In genomic region chr7:158409120-158409519, GRCh38 we compare ENCODE assay signal across 37 cellular contexts.
"Had no signal": no experiment of that assay in that cellular context is flagged by ENCODE, and none has a peak within 500 bp of the region (broad histone marks: within the 10 kb centered on the region; RNA-seq: fewer than 3 reads in every experiment).

No MANE protein-coding gene starts in this region.

- DNase-seq: activated CD4-positive, alpha-beta T cell treated with anti-CD3 and anti-CD28 coated beads for 1 hour; activated CD4-positive, alpha-beta T cell treated with anti-CD3 and anti-CD28 coated beads, Interleukin-2, amount 10 ng/mL, durations not matched to agents 7 days and 5 days; activated CD8-positive, alpha-beta T cell treated with anti-CD3 and anti-CD28 coated beads for 36 hours; activated naive CD4-positive, alpha-beta T cell; activated T-cell treated with anti-CD3 and anti-CD28 coated beads, Interleukin-2, amount 50 U/mL, for 4 hours; adrenal gland; body of pancreas; cerebellar nuclear complex; effector memory CD4-positive, alpha-beta T cell; erythroblast; heart left ventricle; hypothalamus; immature natural killer cell; kidney; left colon; mammary epithelial cell; naive B cell; nucleus accumbens; pancreas; psoas muscle; stimulated activated CD4-positive, alpha-beta T cell treated with anti-CD3 and anti-CD28 coated beads, Interleukin-15, amount 100 ng/mL, for 24 hours; stimulated activated CD4-positive, alpha-beta T cell treated with anti-CD3 and anti-CD28 coated beads, Interleukin-2, amount 100 ng/mL, for 24 hours; stimulated activated naive B cell treated with anti-CD40 and anti-IgM and Interleukin-4, amounts not matched to agents 10 μg/mL and 1 μg/mL and 100 μg/mL, for 72 hours; stomach; T-helper 9 cell; thyroid gland; upper lobe of left lung had no signal

- H3K36me3 Mint-ChIP-seq: activated naive CD4-positive, alpha-beta T cell treated with anti-CD3 and anti-CD28 coated beads, Interleukin-2, amount 50 U/mL, for 72 hours; immature natural killer cell; mesothelial cell of epicardium; naive B cell; stimulated activated naive B cell treated with anti-CD40 and anti-IgM and Interleukin-4, amounts not matched to agents 10 μg/mL and 1 μg/mL and 100 μg/mL, for 72 hours had no signal

- H3K4me1 ChIP-seq: adrenal gland, body of pancreas, heart left ventricle, pancreas, psoas muscle, thyroid gland, upper lobe of left lung had no signal

- H3K27me3 Mint-ChIP-seq: activated CD4-positive, alpha-beta T cell treated with anti-CD3 and anti-CD28 coated beads, Interleukin-2, amount 10 ng/mL, durations not matched to agents 7 days and 5 days; activated T-helper 17 cell treated with anti-CD3 and anti-CD28 coated beads, Interleukin-2, amount 50 U/mL, for 72 hours; stimulated activated naive B cell treated with anti-CD40 and anti-IgM and Interleukin-4, amounts not matched to agents 10 μg/mL and 1 μg/mL and 100 μg/mL, for 72 hours had no signal

- H3K4me3 ChIP-seq: adrenal gland, body of pancreas, cardiac muscle cell, coronary artery, dorsolateral prefrontal cortex, heart left ventricle, pancreas, psoas muscle, smooth muscle cell, stomach, thyroid gland, upper lobe of left lung had no signal

- H3K4me3 Mint-ChIP-seq: activated CD4-positive, alpha-beta T cell treated with anti-CD3 and anti-CD28 coated beads, Interleukin-2, amount 10 ng/mL, durations not matched to agents 7 days and 5 days; activated CD8-positive, alpha-beta T cell treated with anti-CD3 and anti-CD28 coated beads for 36 hours; activated T-cell treated with anti-CD3 and anti-CD28 coated beads, Interleukin-2, amount 50 U/mL, for 4 hours; activated T-helper 17 cell treated with anti-CD3 and anti-CD28 coated beads, Interleukin-2, amount 50 U/mL, for 72 hours; immature natural killer cell; mesothelial cell of epicardium; naive B cell; stimulated activated naive B cell treated with anti-CD40 and anti-IgM and Interleukin-4, amounts not matched to agents 10 μg/mL and 1 μg/mL and 100 μg/mL, for 72 hours; T-helper 1 cell treated with Interleukin-12 subunit alpha and Interleukin-12 subunit beta and Interleukin-4 antibody, amounts not matched to agents 30 μg/mL and 1 μg/mL, for 36 hours had no signal

- ATAC-seq: activated CD8-positive, alpha-beta T cell treated with anti-CD3 and anti-CD28 coated beads for 36 hours; activated T-cell treated with anti-CD3 and anti-CD28 coated beads, Interleukin-2, amount 50 U/mL, for 4 hours; activated T-helper 17 cell treated with anti-CD3 and anti-CD28 coated beads, Interleukin-2, amount 50 U/mL, for 72 hours; body of pancreas; heart left ventricle; left colon; psoas muscle had no signal

- FAIRE-seq: kidney, pancreas, TTC549 had no signal

- H3K9me3 ChIP-seq: adrenal gland, body of pancreas, heart left ventricle, pancreas, psoas muscle, stomach, thyroid gland, upper lobe of left lung had no signal

- H3K27ac ChIP-seq: adrenal gland, body of pancreas, cardiac muscle cell, coronary artery, dorsolateral prefrontal cortex, heart left ventricle, pancreas, psoas muscle, stomach, thyroid gland, upper lobe of left lung, VCaP had no signal

- H3K9me3 Mint-ChIP-seq: activated CD4-positive, alpha-beta T cell treated with anti-CD3 and anti-CD28 coated beads, Interleukin-2, amount 10 ng/mL, durations not matched to agents 7 days and 5 days; activated CD8-positive, alpha-beta T cell treated with anti-CD3 and anti-CD28 coated beads for 36 hours; activated naive CD4-positive, alpha-beta T cell treated with anti-CD3 and anti-CD28 coated beads, Interleukin-2, amount 50 U/mL, for 72 hours; activated T-cell treated with anti-CD3 and anti-CD28 coated beads, Interleukin-2, amount 50 U/mL, for 4 hours; activated T-helper 17 cell treated with anti-CD3 and anti-CD28 coated beads, Interleukin-2, amount 50 U/mL, for 72 hours; mesothelial cell of epicardium; naive B cell; stimulated activated naive B cell treated with anti-CD40 and anti-IgM and Interleukin-4, amounts not matched to agents 10 μg/mL and 1 μg/mL and 100 μg/mL, for 72 hours; T-helper 1 cell treated with Interleukin-12 subunit alpha and Interleukin-12 subunit beta and Interleukin-4 antibody, amounts not matched to agents 30 μg/mL and 1 μg/mL, for 36 hours had no signal

- H3K4me1 Mint-ChIP-seq: activated CD4-positive, alpha-beta T cell treated with anti-CD3 and anti-CD28 coated beads, Interleukin-2, amount 10 ng/mL, durations not matched to agents 7 days and 5 days; activated T-helper 17 cell treated with anti-CD3 and anti-CD28 coated beads, Interleukin-2, amount 50 U/mL, for 72 hours; immature natural killer cell; mesothelial cell of epicardium; naive B cell; stimulated activated naive B cell treated with anti-CD40 and anti-IgM and Interleukin-4, amounts not matched to agents 10 μg/mL and 1 μg/mL and 100 μg/mL, for 72 hours had no signal

- H3K27me3 ChIP-seq: body of pancreas, cardiac muscle cell, dorsolateral prefrontal cortex, pancreas, thyroid gland, upper lobe of left lung had no signal

- H3K36me3 ChIP-seq: adrenal gland, cardiac muscle cell, heart left ventricle, pancreas, stomach, thyroid gland, upper lobe of left lung had no signal

- H3K27ac Mint-ChIP-seq: activated CD4-positive, alpha-beta T cell treated with anti-CD3 and anti-CD28 coated beads, Interleukin-2, amount 10 ng/mL, durations not matched to agents 7 days and 5 days; activated CD8-positive, alpha-beta T cell treated with anti-CD3 and anti-CD28 coated beads for 36 hours; activated naive CD4-positive, alpha-beta T cell treated with anti-CD3 and anti-CD28 coated beads, Interleukin-2, amount 50 U/mL, for 72 hours; activated T-helper 17 cell treated with anti-CD3 and anti-CD28 coated beads, Interleukin-2, amount 50 U/mL, for 72 hours; immature natural killer cell; mesothelial cell of epicardium; naive B cell; stimulated activated naive B cell treated with anti-CD40 and anti-IgM and Interleukin-4, amounts not matched to agents 10 μg/mL and 1 μg/mL and 100 μg/mL, for 72 hours; T-helper 1 cell treated with Interleukin-12 subunit alpha and Interleukin-12 subunit beta and Interleukin-4 antibody, amounts not matched to agents 30 μg/mL and 1 μg/mL, for 36 hours had no signal
